9 cellular contexts compared by ENCODE assay signal in genomic region chr16:19119564-19119963, GRCh38. TPM values are rescaled to one million over a fixed set of nuclear protein-coding genes. Genes with fewer than 3 reads are reported as not detected.
DNase-seq lines count a peak whose midpoint lies in the region; ATAC-seq, FAIRE-seq and TF ChIP-seq lines count a peak whose summit lies in the region.
"Had no signal": no experiment of that assay in that cellular context is flagged by ENCODE, and none has a peak within 500 bp of the region (broad histone marks: within the 10 kb centered on the region; RNA-seq: fewer than 3 reads in every experiment).

No MANE protein-coding gene starts in this region.

- intact Hi-C loops in esophagus muscularis mucosa (cut with DNase I) = no loop called here

- no peak overlapping the region for H3K4me3 ChIP-seq in RWPE2 (ENCODE audit: severe bottlenecking)
- peak overlapping the region; percentile 36 to 53 (median 46) for H3K4me3 ChIP-seq in esophagus muscularis mucosa
- H3K4me3 ChIP-seq in rectal smooth muscle tissue (ENCODE audit: low read length) = peak overlapping the region; percentile 54
- no peak overlapping the region for H3K4me3 ChIP-seq in HAP-1

- peak; percentile 44; the same call in 2 of the 3 replicates for ATAC-seq in RWPE2 (ENCODE audit: low read depth)
- no peak for ATAC-seq in GM18867 (IDR thresholded peaks at IDR 0.05; ENCODE audit: unreplicated experiment)

- no peak for TF ChIP-seq EP300 in esophagus muscularis mucosa (IDR thresholded peaks at IDR 0.05)

- TF ChIP-seq POLR2A in esophagus muscularis mucosa (IDR thresholded peaks at IDR 0.05; ENCODE audit: low read depth) = no peak

- H3K9ac ChIP-seq in rectal smooth muscle tissue (ENCODE audit: low read length) = no peak overlapping the region

- H3K27ac ChIP-seq in RWPE2 (ENCODE audit: poor library complexity, severe bottlenecking) = peak overlapping the region; percentile 95
- peak overlapping the region; percentile 77 to 88 (median 78) for H3K27ac ChIP-seq in esophagus muscularis mucosa (replicated peaks in 1 of 4)
- peak overlapping the region; percentile 65 for H3K27ac ChIP-seq in rectal smooth muscle tissue (ENCODE audit: low read depth, low read length)

- H3K9me3 ChIP-seq in RWPE2 (ENCODE audit: severe bottlenecking) (no peaks in the 10 kb centered on the region), esophagus muscularis mucosa (no peaks in the 10 kb centered on the region), HAP-1 (no peaks in the 10 kb centered on the region)

- no peak for TF ChIP-seq CTCF in RWPE2 (IDR thresholded peaks at IDR 0.05; ENCODE audit: poor library complexity, severe bottlenecking)
- TF ChIP-seq CTCF in esophagus muscularis mucosa (IDR thresholded peaks at IDR 0.05) = no peak

- DNase-seq in GM03348 (ENCODE audit: low spot score) (peak; percentile 78), RWPE2 (ENCODE audit: low spot score) (no peak), esophagus muscularis mucosa (ENCODE audit: extremely low spot score) (no peak), NCI-H748 treated with DMSO at 0.1 percent for 48 hours (lab: John Stamatoyannopoulos, UW) (no peak), HAP-1 (ENCODE audit: low spot score in 2 of 2) (no peak), RCC 7860 (ENCODE audit: low spot score) (no peak)
- DNase-seq: activated CD8-positive, alpha-beta memory T cell treated with anti-CD3 and anti-CD28 coated beads for 24 hours had no signal

- H3K36me3 ChIP-seq in RWPE2 (ENCODE audit: low read depth) (peaks cover 21% of the 10 kb centered on the region), esophagus muscularis mucosa (peaks cover 8 to 40% (median 30%) of the 10 kb centered on the region in 4 donors), rectal smooth muscle tissue (ENCODE audit: control insufficient read depth, insufficient read depth, low read length) (no peaks in the 10 kb centered on the region), HAP-1 (replicated peaks) (peaks cover 5% of the 10 kb centered on the region; the same call in 1 of the 2 replicates)

- WGBS in esophagus muscularis mucosa = 48% methylated on average over 5 of the region's 5 CpGs

- in situ Hi-C loops in HAP-1 (cut with MboI; ENCODE audit: low sequenced_read_pairs) = no loop called here

- FAIRE-seq in RCC 7860 (lab: Jason Lieb, UNC) = no peak

- no peaks in the 10 kb centered on the region for H3K27me3 ChIP-seq in RWPE2 (ENCODE audit: insufficient read depth, poor library complexity, severe bottlenecking)
- no peaks in the 10 kb centered on the region for H3K27me3 ChIP-seq in esophagus muscularis mucosa
- H3K27me3 ChIP-seq in rectal smooth muscle tissue (ENCODE audit: control insufficient read depth, insufficient read depth, low read length) = no peaks in the 10 kb centered on the region
- no peaks in the 10 kb centered on the region for H3K27me3 ChIP-seq in HAP-1 (ENCODE audit: low read depth)

- peaks cover 71% of the 10 kb centered on the region for H3K4me1 ChIP-seq in RWPE2 (ENCODE audit: insufficient read depth, poor library complexity, severe bottlenecking)
- H3K4me1 ChIP-seq in esophagus muscularis mucosa = peaks cover 54 to 75% (median 72%) of the 10 kb centered on the region in 4 donors
- H3K4me1 ChIP-seq in rectal smooth muscle tissue (ENCODE audit: control insufficient read depth, insufficient read depth, low read length) = peaks cover 16% of the 10 kb centered on the region
- peaks cover 3% of the 10 kb centered on the region for H3K4me1 ChIP-seq in HAP-1

RNA-seq across cellular contexts. Expression of gene ITPRIPL2, which starts 5.8 kb away (rescaled TPM):
- total RNA-seq in esophagus muscularis mucosa = 100 to 1,000 TPM in 1 of 4 donors, 10 to 100 TPM in 3; 56.1 to 111 (median 83.2) TPM

RNA-seq across cellular contexts. Expression of gene SYT17, which starts 48.5 kb away (rescaled TPM):
- 1 to 10 TPM; 5.0 to 8.7 (median 6.2) TPM for total RNA-seq in esophagus muscularis mucosa

RNA-seq across cellular contexts. Expression of gene COQ7, which starts 52.1 kb away (rescaled TPM):
- 10 to 100 TPM; 19.1 to 31.2 (median 28.8) TPM for total RNA-seq in esophagus muscularis mucosa

Comparison
In these comparisons a context has a peak if more than half of its experiments do, and no peak if none do; other contexts are left out.
1. H3K4me3 ChIP-seq: peak in esophagus muscularis mucosa (4 of 4) and rectal smooth muscle tissue (single experiment); none in RWPE2 (single experiment) and HAP-1 (single experiment).
2. Peak in every context shown above with its lines, with median percentiles within 50 percentile points of each other: H3K27ac ChIP-seq.